In the genomic region with DNA sequence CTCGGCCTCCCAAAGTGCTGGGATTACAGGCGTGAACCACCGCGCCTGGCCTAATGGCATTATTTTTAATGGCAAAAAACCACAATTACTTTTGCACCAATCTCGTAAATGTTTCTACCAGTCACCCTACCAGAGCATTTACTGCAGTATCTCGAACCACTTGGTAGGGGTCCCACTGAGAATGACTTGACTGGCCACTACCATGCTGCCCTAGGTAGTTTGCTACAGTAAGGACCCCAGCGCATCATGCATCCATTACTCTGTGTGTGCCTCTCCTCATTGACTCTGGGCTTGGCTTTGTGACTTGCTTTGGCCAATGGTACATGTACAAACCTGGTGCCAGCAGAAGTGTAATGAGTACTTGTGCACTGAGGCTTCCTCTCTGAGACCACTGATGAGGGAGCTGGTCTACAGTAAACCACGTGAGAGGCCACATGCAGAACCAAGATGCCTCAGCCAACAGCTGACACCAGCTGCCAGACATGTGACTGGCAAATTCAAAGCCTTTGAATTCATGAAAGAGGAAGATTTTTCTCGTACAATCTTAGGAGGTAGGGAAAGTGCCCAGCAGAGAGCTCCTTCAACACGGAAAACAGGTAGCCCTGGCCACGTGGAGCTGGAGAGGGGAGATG, we compare ENCODE assay signal across 20 cellular contexts.
A peak's percentile ranks its signal among the peaks of the same experiment; 100 is the strongest.
DNase-seq lines count a peak whose midpoint lies in the region; ATAC-seq and TF ChIP-seq lines count a peak whose summit lies in the region.
"Had no signal": no experiment of that assay in that cellular context is flagged by ENCODE, and none has a peak within 500 bp of the region (broad histone marks: within the 10 kb centered on the region; RNA-seq: fewer than 3 reads in every experiment).

No MANE protein-coding gene starts in this region.

- H3K9me2 ChIP-seq in DOHH2 (replicated peaks; ENCODE audit: control insufficient read depth, low read length) (no peaks in the 10 kb centered on the region), MM.1S (replicated peaks; ENCODE audit: insufficient read depth, low read length) (no peaks in the 10 kb centered on the region)

- POLR2A ChIA-PET in activated CD4-positive, alpha-beta memory T cell treated with anti-CD3 and anti-CD28 coated beads, Interleukin-2, amount 10 ng/mL, durations not matched to agents 7 days and 5 days (lab: Charles Lee), result no interaction called here
- POLR2A ChIA-PET in naive thymus-derived CD4-positive, alpha-beta T cell (lab: Charles Lee), result no interaction called here

- peak overlapping the region; percentile 64 for H3K27ac Mint-ChIP-seq in activated CD4-positive, alpha-beta T cell treated with anti-CD3 and anti-CD28 coated beads, Interleukin-2, amount 10 ng/mL, durations not matched to agents 24 days and 14 days
- no peak overlapping the region for H3K27ac Mint-ChIP-seq in activated CD4-positive, alpha-beta memory T cell treated with anti-CD3 and anti-CD28 coated beads, Interleukin-2, amount 10 ng/mL, durations not matched to agents 7 days and 5 days
- H3K27ac Mint-ChIP-seq in naive thymus-derived CD4-positive, alpha-beta T cell, result peak overlapping the region in 1 of 9 donors; percentile 51
- H3K27ac Mint-ChIP-seq: B cell; dendritic cell treated with granulocyte-macrophage colony-stimulating factor and Interleukin-4, amounts not matched to agents 40 ng/mL and 50 ng/mL, for 4 days; neural progenitor cell; T-cell had no signal

- H3K27ac ChIP-seq in DOHH2 (ENCODE audit: low read depth, low read length) (no peak overlapping the region), MM.1S (ENCODE audit: low read length) (no peak overlapping the region)
- no peak overlapping the region for H3K27ac ChIP-seq in naive thymus-derived CD4-positive, alpha-beta T cell (ENCODE audit: low read depth, low read length)
- H3K27ac ChIP-seq: left ventricle myocardium inferior, neural progenitor cell, spleen had no signal

- peak overlapping the region; percentile 41 for H3K4me3 Mint-ChIP-seq in activated CD4-positive, alpha-beta T cell treated with anti-CD3 and anti-CD28 coated beads, Interleukin-2, amount 10 ng/mL, durations not matched to agents 24 days and 14 days
- no peak overlapping the region for H3K4me3 Mint-ChIP-seq in activated CD4-positive, alpha-beta memory T cell treated with anti-CD3 and anti-CD28 coated beads, Interleukin-2, amount 10 ng/mL, durations not matched to agents 7 days and 5 days
- peak overlapping the region in 1 of 10 donors; percentile 32 for H3K4me3 Mint-ChIP-seq in naive thymus-derived CD4-positive, alpha-beta T cell
- H3K4me3 Mint-ChIP-seq: B cell; dendritic cell treated with granulocyte-macrophage colony-stimulating factor and Interleukin-4, amounts not matched to agents 40 ng/mL and 50 ng/mL, for 4 days; neural progenitor cell; T-cell had no signal

- no peaks in the 10 kb centered on the region for H3K9me3 ChIP-seq in DOHH2 (ENCODE audit: control insufficient read depth, insufficient read depth, low read length)
- H3K9me3 ChIP-seq in naive thymus-derived CD4-positive, alpha-beta T cell (ENCODE audit: control insufficient read depth in 2 of 3, low read length in 3 of 3), result no peaks in the 10 kb centered on the region
- no peaks in the 10 kb centered on the region for H3K9me3 ChIP-seq in MM.1S (replicated peaks; ENCODE audit: insufficient read depth, low read length)
- H3K9me3 ChIP-seq: Caco-2, left ventricle myocardium inferior, spleen had no signal

- H3F3A ChIP-seq in DOHH2 (ENCODE audit: control insufficient read depth, insufficient read depth) (no peaks in the 10 kb centered on the region), MM.1S (ENCODE audit: insufficient read depth, low read length) (no peaks in the 10 kb centered on the region)

- H3K9me3 Mint-ChIP-seq in activated CD4-positive, alpha-beta T cell treated with anti-CD3 and anti-CD28 coated beads, Interleukin-2, amount 10 ng/mL, durations not matched to agents 24 days and 14 days, result peaks cover 3% of the 10 kb centered on the region
- H3K9me3 Mint-ChIP-seq in activated CD4-positive, alpha-beta memory T cell treated with anti-CD3 and anti-CD28 coated beads, Interleukin-2, amount 10 ng/mL, durations not matched to agents 7 days and 5 days, result no peaks in the 10 kb centered on the region
- peaks cover 0 to 5% (median 0%) of the 10 kb centered on the region in 11 donors for H3K9me3 Mint-ChIP-seq in naive thymus-derived CD4-positive, alpha-beta T cell
- H3K9me3 Mint-ChIP-seq: dendritic cell treated with granulocyte-macrophage colony-stimulating factor and Interleukin-4, amounts not matched to agents 40 ng/mL and 50 ng/mL, for 4 days; neural progenitor cell; T-cell had no signal

- peak overlapping the region; percentile 13; the same call in 1 of the 2 replicates for H3K4me2 ChIP-seq in DOHH2 (ENCODE audit: low read length)
- no peak overlapping the region for H3K4me2 ChIP-seq in MM.1S (ENCODE audit: low read depth, low read length)
- H3K4me2 ChIP-seq: neural progenitor cell had no signal

- no peak for TF ChIP-seq CTCF in DOHH2 (IDR thresholded peaks at IDR 0.05; ENCODE audit: low read depth, low read length, poor library complexity, severe bottlenecking)
- no peak for TF ChIP-seq CTCF in MM.1S (IDR thresholded peaks at IDR 0.05; ENCODE audit: low read length)

- H3K36me3 Mint-ChIP-seq in activated CD4-positive, alpha-beta T cell treated with anti-CD3 and anti-CD28 coated beads, Interleukin-2, amount 10 ng/mL, durations not matched to agents 24 days and 14 days (ENCODE audit: low read depth), result peaks cover 6% of the 10 kb centered on the region
- H3K36me3 Mint-ChIP-seq in activated CD4-positive, alpha-beta memory T cell treated with anti-CD3 and anti-CD28 coated beads, Interleukin-2, amount 10 ng/mL, durations not matched to agents 7 days and 5 days (ENCODE audit: low read depth), result no peaks in the 10 kb centered on the region
- peaks cover 0 to 27% (median 0%) of the 10 kb centered on the region in 5 donors for H3K36me3 Mint-ChIP-seq in naive thymus-derived CD4-positive, alpha-beta T cell
- H3K36me3 Mint-ChIP-seq: neural progenitor cell, T-cell had no signal

- CTCF ChIA-PET in activated CD4-positive, alpha-beta memory T cell treated with anti-CD3 and anti-CD28 coated beads, Interleukin-2, amount 10 ng/mL, durations not matched to agents 7 days and 5 days (lab: Charles Lee), result interaction anchor here (1.1 to 1.7 kb wide), 15 partner anchors 9 to 802 kb away, joined by 3 to 7 read pairs (median 4); no protein-coding TSS in a partner anchor
- CTCF ChIA-PET in naive thymus-derived CD4-positive, alpha-beta T cell (lab: Charles Lee), result no interaction called here

- H3K4me3 ChIP-seq in DOHH2 (ENCODE audit: low read length) (no peak overlapping the region), MM.1S (ENCODE audit: low read length) (no peak overlapping the region)
- no peak overlapping the region for H3K4me3 ChIP-seq in naive thymus-derived CD4-positive, alpha-beta T cell (ENCODE audit: low read length)
- H3K4me3 ChIP-seq: left ventricle myocardium inferior, neural progenitor cell, spleen had no signal

- intact Hi-C loops in activated CD4-positive, alpha-beta T cell treated with anti-CD3 and anti-CD28 coated beads, Interleukin-2, amount 10 ng/mL, durations not matched to agents 24 days and 14 days (cut with micrococcal nuclease), result loop anchor here (10.0 kb wide), 2 partner anchors 50 to 150 kb away; no protein-coding TSS in a partner anchor
- intact Hi-C loops in naive thymus-derived CD4-positive, alpha-beta T cell (cut with micrococcal nuclease), result loop anchor here in 1 of 2 donors (1.0 kb wide), 1 partner anchor 47 kb away; no protein-coding TSS in a partner anchor

- no peaks in the 10 kb centered on the region for H4K20me1 ChIP-seq in DOHH2 (ENCODE audit: control insufficient read depth, insufficient read depth, low read depth, low read length)
- H4K20me1 ChIP-seq in MM.1S (ENCODE audit: insufficient read depth, low read length), result no peaks in the 10 kb centered on the region

- H3K27me3 Mint-ChIP-seq in activated CD4-positive, alpha-beta T cell treated with anti-CD3 and anti-CD28 coated beads, Interleukin-2, amount 10 ng/mL, durations not matched to agents 24 days and 14 days, result no peaks in the 10 kb centered on the region
- H3K27me3 Mint-ChIP-seq in activated CD4-positive, alpha-beta memory T cell treated with anti-CD3 and anti-CD28 coated beads, Interleukin-2, amount 10 ng/mL, durations not matched to agents 7 days and 5 days, result peaks cover 5% of the 10 kb centered on the region
- peaks cover 0 to 22% (median 9%) of the 10 kb centered on the region in 5 donors for H3K27me3 Mint-ChIP-seq in naive thymus-derived CD4-positive, alpha-beta T cell

- peak; percentile 10 for ATAC-seq in naive thymus-derived CD4-positive, alpha-beta T cell
- ATAC-seq in HG03469 (IDR thresholded peaks at IDR 0.05; ENCODE audit: unreplicated experiment), result no peak
- ATAC-seq: HCT116 had no signal

- H3K4me1 ChIP-seq in DOHH2 (ENCODE audit: control insufficient read depth, low read length) (peaks cover 55% of the 10 kb centered on the region), MM.1S (ENCODE audit: low read length) (no peaks in the 10 kb centered on the region)
- H3K4me1 ChIP-seq in naive thymus-derived CD4-positive, alpha-beta T cell (ENCODE audit: control insufficient read depth in 2 of 2, insufficient read depth in 2 of 2, low read length in 2 of 2), result no peaks in the 10 kb centered on the region
- H3K4me1 ChIP-seq: Caco-2, left ventricle myocardium inferior had no signal

- no peaks in the 10 kb centered on the region for H3K36me3 ChIP-seq in DOHH2 (ENCODE audit: control insufficient read depth, low read length)
- H3K36me3 ChIP-seq in naive thymus-derived CD4-positive, alpha-beta T cell (ENCODE audit: control insufficient read depth in 2 of 3, insufficient read depth in 3 of 3, low read length in 3 of 3), result no peaks in the 10 kb centered on the region
- H3K36me3 ChIP-seq in MM.1S (replicated peaks; ENCODE audit: insufficient read depth, low read length), result no peaks in the 10 kb centered on the region
- H3K36me3 ChIP-seq: left ventricle myocardium inferior, neural progenitor cell, spleen had no signal

- H3K79me2 ChIP-seq in DOHH2 (ENCODE audit: control insufficient read depth, low read length), result no peaks in the 10 kb centered on the region
- H3K79me2 ChIP-seq in MM.1S (ENCODE audit: low read length), result no peaks in the 10 kb centered on the region

- peaks cover 52% of the 10 kb centered on the region for H3K4me1 Mint-ChIP-seq in activated CD4-positive, alpha-beta T cell treated with anti-CD3 and anti-CD28 coated beads, Interleukin-2, amount 10 ng/mL, durations not matched to agents 24 days and 14 days
- peaks cover 22% of the 10 kb centered on the region for H3K4me1 Mint-ChIP-seq in activated CD4-positive, alpha-beta memory T cell treated with anti-CD3 and anti-CD28 coated beads, Interleukin-2, amount 10 ng/mL, durations not matched to agents 7 days and 5 days
- H3K4me1 Mint-ChIP-seq in naive thymus-derived CD4-positive, alpha-beta T cell, result peaks cover 0 to 67% (median 2%) of the 10 kb centered on the region in 7 donors

- H3K27me3 ChIP-seq in DOHH2 (ENCODE audit: control insufficient read depth, low read length) (no peaks in the 10 kb centered on the region), MM.1S (replicated peaks; ENCODE audit: insufficient read depth, low read length) (no peaks in the 10 kb centered on the region)
- no peaks in the 10 kb centered on the region for H3K27me3 ChIP-seq in naive thymus-derived CD4-positive, alpha-beta T cell (ENCODE audit: control insufficient read depth in 2 of 2, insufficient read depth in 2 of 2, low read length in 2 of 2)
- H3K27me3 ChIP-seq: neural progenitor cell had no signal

- peak; percentile 74 for DNase-seq in activated CD4-positive, alpha-beta T cell treated with anti-CD3 and anti-CD28 coated beads, Interleukin-2, amount 10 ng/mL, durations not matched to agents 24 days and 14 days
- no peak for DNase-seq in activated CD4-positive, alpha-beta T cell treated with anti-CD3 and anti-CD28 coated beads for 48 hours
- peak; percentile 21 for DNase-seq in activated CD4-positive, alpha-beta memory T cell treated with anti-CD3 and anti-CD28 coated beads, Interleukin-2, amount 10 ng/mL, durations not matched to agents 7 days and 5 days
- DNase-seq in naive thymus-derived CD4-positive, alpha-beta T cell, result no peak
- no peak for DNase-seq in NCI-H146 (lab: John Stamatoyannopoulos, UW)
- no peak for DNase-seq in MM.1S
- DNase-seq: amniotic stem cell, IMR-90, left ventricle myocardium inferior, NCI-H2171 treated with DMSO at 0.1 percent for 48 hours, NCI-H526 treated with DMSO at 0.1 percent for 48 hours, spleen had no signal

- H2AFZ ChIP-seq in MM.1S (ENCODE audit: low read length), result no peak overlapping the region
- H2AFZ ChIP-seq: neural progenitor cell had no signal

- H3K9ac ChIP-seq in MM.1S (ENCODE audit: low read length), result no peak overlapping the region
- H3K9ac ChIP-seq: neural progenitor cell had no signal

Comparison
In these comparisons a context has a peak if more than half of its experiments do, and no peak if none do; other contexts are left out.
1. DNase-seq: peak in activated CD4-positive, alpha-beta T cell treated with anti-CD3 and anti-CD28 coated beads, Interleukin-2, amount 10 ng/mL, durations not matched to agents 24 days and 14 days (single experiment) and activated CD4-positive, alpha-beta memory T cell treated with anti-CD3 and anti-CD28 coated beads, Interleukin-2, amount 10 ng/mL, durations not matched to agents 7 days and 5 days (single experiment); none in activated CD4-positive, alpha-beta T cell treated with anti-CD3 and anti-CD28 coated beads for 48 hours (single experiment), naive thymus-derived CD4-positive, alpha-beta T cell (0 of 9), NCI-H146 (single experiment) and MM.1S (single experiment).